Comparison of ENCODE assay signal across 1 cellular context in the genomic region with DNA sequence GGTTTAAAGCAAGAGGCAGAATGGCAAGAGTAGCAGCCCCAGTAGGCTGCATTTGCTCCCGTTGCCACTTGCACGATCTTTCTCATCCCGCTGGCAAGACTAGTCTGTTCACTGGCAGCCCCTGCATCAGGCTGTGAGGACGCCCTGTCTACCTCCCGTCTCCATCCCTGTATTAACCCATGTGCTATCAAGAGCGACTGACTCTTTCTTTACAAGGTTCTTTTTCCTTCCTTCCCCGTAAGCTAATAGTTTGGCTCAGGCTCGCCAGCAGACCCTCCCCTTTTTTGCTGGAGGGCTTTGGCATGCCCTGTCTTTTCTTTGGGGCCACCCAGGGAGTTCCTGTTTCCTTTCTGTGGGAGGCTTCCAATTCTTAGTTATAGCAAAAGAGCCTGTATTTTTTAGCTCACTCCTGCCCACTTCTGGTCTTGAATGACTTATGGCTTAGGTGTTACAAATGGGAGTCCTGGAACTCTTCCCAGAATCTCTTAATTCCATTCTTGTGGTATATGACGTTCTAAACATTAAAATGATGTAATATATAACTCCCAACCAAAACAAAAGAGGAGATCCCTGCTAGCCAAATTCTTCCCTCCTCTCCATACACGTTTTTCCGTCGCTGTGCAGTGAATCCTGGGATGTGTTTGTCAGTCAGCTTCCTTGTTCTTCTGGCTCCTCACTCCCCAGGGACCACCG.
TF ChIP-seq lines count a peak whose summit lies in the region.

No MANE protein-coding gene starts in this region.

TF ChIP-seq in HEK293, 187 proteins besides CTCF, POLR2A, EP300 and RAD21 (continued from another document and continues in another):
- TF ChIP-seq, protein P1, sequence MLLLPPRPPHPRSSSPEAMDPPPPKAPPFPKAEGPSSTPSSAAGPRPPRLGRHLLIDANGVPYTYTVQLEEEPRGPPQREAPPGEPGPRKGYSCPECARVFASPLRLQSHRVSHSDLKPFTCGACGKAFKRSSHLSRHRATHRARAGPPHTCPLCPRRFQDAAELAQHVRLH (tag by site-specific recombination; IDR thresholded peaks at IDR 0.05), result no peak
- TF ChIP-seq, protein P2, sequence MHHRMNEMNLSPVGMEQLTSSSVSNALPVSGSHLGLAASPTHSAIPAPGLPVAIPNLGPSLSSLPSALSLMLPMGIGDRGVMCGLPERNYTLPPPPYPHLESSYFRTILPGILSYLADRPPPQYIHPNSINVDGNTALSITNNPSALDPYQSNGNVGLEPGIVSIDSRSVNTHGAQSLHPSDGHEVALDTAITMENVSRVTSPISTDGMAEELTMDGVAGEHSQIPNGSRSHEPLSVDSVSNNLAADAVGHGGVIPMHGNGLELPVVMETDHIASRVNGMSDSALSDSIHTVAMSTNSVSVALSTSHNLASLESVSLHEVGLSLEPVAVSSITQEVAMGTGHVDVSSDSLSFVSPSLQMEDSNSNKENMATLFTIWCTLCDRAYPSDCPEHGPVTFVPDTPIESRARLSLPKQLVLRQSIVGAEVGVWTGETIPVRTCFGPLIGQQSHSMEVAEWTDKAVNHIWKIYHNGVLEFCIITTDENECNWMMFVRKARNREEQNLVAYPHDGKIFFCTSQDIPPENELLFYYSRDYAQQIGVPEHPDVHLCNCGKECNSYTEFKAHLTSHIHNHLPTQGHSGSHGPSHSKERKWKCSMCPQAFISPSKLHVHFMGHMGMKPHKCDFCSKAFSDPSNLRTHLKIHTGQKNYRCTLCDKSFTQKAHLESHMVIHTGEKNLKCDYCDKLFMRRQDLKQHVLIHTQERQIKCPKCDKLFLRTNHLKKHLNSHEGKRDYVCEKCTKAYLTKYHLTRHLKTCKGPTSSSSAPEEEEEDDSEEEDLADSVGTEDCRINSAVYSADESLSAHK (tag by site-specific recombination; IDR thresholded peaks at IDR 0.05), result no peak
- TF ChIP-seq ZNF544 (tag by site-specific recombination; IDR thresholded peaks at IDR 0.05), result no peak
- TF ChIP-seq ZNF670 (tag by site-specific recombination; IDR thresholded peaks at IDR 0.05; ENCODE audit: low read depth), result no peak
- TF ChIP-seq ZNF302 (tag by site-specific recombination; IDR thresholded peaks at IDR 0.05; ENCODE audit: low read depth), result no peak
- no peak for TF ChIP-seq ZNF747 (tag by site-specific recombination; IDR thresholded peaks at IDR 0.05)
- TF ChIP-seq ZNF214 (tag by site-specific recombination; IDR thresholded peaks at IDR 0.05; ENCODE audit: borderline replicate concordance), result no peak
- no peak for TF ChIP-seq ZNF221 (tag by site-specific recombination; IDR thresholded peaks at IDR 0.05; ENCODE audit: borderline replicate concordance)
- TF ChIP-seq SP3 (tag by site-specific recombination; IDR thresholded peaks at IDR 0.05), result no peak
- no peak for TF ChIP-seq ZNF10 (tag by site-specific recombination; IDR thresholded peaks at IDR 0.05)
- TF ChIP-seq ZSCAN23 (tag by site-specific recombination; IDR thresholded peaks at IDR 0.05), result no peak
- TF ChIP-seq ZNF776 (tag by site-specific recombination; IDR thresholded peaks at IDR 0.05; ENCODE audit: borderline replicate concordance), result no peak
- TF ChIP-seq SALL2 (tag by site-specific recombination; IDR thresholded peaks at IDR 0.05; ENCODE audit: borderline replicate concordance), result no peak
- no peak for TF ChIP-seq MEIS1 (CRISPR knock-in tag; IDR thresholded peaks at IDR 0.05; ENCODE audit: borderline replicate concordance)
- TF ChIP-seq GLIS2 (tag by site-specific recombination; IDR thresholded peaks at IDR 0.05), result no peak
- no peak for TF ChIP-seq ZNF571 (tag by site-specific recombination; IDR thresholded peaks at IDR 0.05)
- TF ChIP-seq ZNF777 (tag by site-specific recombination; IDR thresholded peaks at IDR 0.05; ENCODE audit: borderline replicate concordance), result no peak
- no peak for TF ChIP-seq ZNF792 (tag by site-specific recombination; IDR thresholded peaks at IDR 0.05)
- TF ChIP-seq, protein P3, sequence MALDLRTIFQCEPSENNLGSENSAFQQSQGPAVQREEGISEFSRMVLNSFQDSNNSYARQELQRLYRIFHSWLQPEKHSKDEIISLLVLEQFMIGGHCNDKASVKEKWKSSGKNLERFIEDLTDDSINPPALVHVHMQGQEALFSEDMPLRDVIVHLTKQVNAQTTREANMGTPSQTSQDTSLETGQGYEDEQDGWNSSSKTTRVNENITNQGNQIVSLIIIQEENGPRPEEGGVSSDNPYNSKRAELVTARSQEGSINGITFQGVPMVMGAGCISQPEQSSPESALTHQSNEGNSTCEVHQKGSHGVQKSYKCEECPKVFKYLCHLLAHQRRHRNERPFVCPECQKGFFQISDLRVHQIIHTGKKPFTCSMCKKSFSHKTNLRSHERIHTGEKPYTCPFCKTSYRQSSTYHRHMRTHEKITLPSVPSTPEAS (tag by site-specific recombination; IDR thresholded peaks at IDR 0.05), result no peak
- no peak for TF ChIP-seq GLI2 (tag by site-specific recombination; IDR thresholded peaks at IDR 0.05; ENCODE audit: borderline replicate concordance, low read depth)
- TF ChIP-seq, protein P4, sequence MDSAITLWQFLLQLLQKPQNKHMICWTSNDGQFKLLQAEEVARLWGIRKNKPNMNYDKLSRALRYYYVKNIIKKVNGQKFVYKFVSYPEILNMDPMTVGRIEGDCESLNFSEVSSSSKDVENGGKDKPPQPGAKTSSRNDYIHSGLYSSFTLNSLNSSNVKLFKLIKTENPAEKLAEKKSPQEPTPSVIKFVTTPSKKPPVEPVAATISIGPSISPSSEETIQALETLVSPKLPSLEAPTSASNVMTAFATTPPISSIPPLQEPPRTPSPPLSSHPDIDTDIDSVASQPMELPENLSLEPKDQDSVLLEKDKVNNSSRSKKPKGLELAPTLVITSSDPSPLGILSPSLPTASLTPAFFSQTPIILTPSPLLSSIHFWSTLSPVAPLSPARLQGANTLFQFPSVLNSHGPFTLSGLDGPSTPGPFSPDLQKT (IDR thresholded peaks at IDR 0.05; ENCODE audit: borderline replicate concordance, low read depth, low read length), result no peak
- TF ChIP-seq, protein P5, sequence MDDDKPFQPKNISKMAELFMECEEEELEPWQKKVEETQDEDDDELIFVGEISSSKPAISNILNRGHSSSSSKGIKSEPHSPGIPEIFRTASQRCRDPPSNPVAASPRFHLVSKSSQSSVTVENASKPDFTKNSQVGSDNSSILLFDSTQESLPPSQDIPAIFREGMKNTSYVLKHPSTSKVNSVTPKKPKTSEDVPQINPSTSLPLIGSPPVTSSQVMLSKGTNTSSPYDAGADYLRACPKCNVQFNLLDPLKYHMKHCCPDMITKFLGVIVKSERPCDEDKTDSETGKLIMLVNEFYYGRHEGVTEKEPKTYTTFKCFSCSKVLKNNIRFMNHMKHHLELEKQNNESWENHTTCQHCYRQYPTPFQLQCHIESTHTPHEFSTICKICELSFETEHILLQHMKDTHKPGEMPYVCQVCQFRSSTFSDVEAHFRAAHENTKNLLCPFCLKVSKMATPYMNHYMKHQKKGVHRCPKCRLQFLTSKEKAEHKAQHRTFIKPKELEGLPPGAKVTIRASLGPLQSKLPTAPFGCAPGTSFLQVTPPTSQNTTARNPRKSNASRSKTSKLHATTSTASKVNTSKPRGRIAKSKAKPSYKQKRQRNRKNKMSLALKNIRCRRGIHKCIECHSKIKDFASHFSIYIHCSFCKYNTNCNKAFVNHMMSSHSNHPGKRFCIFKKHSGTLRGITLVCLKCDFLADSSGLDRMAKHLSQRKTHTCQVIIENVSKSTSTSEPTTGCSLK (tag by site-specific recombination; IDR thresholded peaks at IDR 0.05), result no peak
- no peak for TF ChIP-seq ZNF623 (tag by site-specific recombination; IDR thresholded peaks at IDR 0.05)
- no peak for TF ChIP-seq ZNF677 (tag by site-specific recombination; IDR thresholded peaks at IDR 0.05)
- TF ChIP-seq ZIC2 (tag by site-specific recombination; IDR thresholded peaks at IDR 0.05), result no peak
- TF ChIP-seq ZNF274 (IDR thresholded peaks at IDR 0.05; ENCODE audit: low read length), result no peak
- TF ChIP-seq ZNF274 (tag by site-specific recombination; IDR thresholded peaks at IDR 0.05; ENCODE audit: borderline replicate concordance), result no peak
- TF ChIP-seq ZNF626 (tag by site-specific recombination; IDR thresholded peaks at IDR 0.05), result no peak
- 0 out of 2 replicates have a peak, but pooled peaks have one; percentile 31 for TF ChIP-seq KLF8 (tag by site-specific recombination; IDR thresholded peaks at IDR 0.05)
- TF ChIP-seq, protein P6, sequence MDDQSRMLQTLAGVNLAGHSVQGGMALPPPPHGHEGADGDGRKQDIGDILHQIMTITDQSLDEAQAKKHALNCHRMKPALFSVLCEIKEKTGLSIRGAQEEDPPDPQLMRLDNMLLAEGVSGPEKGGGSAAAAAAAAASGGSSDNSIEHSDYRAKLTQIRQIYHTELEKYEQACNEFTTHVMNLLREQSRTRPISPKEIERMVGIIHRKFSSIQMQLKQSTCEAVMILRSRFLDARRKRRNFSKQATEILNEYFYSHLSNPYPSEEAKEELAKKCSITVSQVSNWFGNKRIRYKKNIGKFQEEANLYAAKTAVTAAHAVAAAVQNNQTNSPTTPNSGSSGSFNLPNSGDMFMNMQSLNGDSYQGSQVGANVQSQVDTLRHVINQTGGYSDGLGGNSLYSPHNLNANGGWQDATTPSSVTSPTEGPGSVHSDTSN (CRISPR knock-in tag; IDR thresholded peaks at IDR 0.05), result no peak
- TF ChIP-seq ZNF37A (tag by site-specific recombination; IDR thresholded peaks at IDR 0.05), result no peak
- no peak for TF ChIP-seq HOXA7 (CRISPR knock-in tag; IDR thresholded peaks at IDR 0.05; ENCODE audit: borderline replicate concordance)
- TF ChIP-seq ZNF354C (tag by site-specific recombination; IDR thresholded peaks at IDR 0.05; ENCODE audit: borderline replicate concordance, low read depth), result no peak
- TF ChIP-seq SP7 (tag by site-specific recombination; IDR thresholded peaks at IDR 0.05), result peak; percentile 53; the same call in 1 of the 2 replicates
- TF ChIP-seq, protein P7, sequence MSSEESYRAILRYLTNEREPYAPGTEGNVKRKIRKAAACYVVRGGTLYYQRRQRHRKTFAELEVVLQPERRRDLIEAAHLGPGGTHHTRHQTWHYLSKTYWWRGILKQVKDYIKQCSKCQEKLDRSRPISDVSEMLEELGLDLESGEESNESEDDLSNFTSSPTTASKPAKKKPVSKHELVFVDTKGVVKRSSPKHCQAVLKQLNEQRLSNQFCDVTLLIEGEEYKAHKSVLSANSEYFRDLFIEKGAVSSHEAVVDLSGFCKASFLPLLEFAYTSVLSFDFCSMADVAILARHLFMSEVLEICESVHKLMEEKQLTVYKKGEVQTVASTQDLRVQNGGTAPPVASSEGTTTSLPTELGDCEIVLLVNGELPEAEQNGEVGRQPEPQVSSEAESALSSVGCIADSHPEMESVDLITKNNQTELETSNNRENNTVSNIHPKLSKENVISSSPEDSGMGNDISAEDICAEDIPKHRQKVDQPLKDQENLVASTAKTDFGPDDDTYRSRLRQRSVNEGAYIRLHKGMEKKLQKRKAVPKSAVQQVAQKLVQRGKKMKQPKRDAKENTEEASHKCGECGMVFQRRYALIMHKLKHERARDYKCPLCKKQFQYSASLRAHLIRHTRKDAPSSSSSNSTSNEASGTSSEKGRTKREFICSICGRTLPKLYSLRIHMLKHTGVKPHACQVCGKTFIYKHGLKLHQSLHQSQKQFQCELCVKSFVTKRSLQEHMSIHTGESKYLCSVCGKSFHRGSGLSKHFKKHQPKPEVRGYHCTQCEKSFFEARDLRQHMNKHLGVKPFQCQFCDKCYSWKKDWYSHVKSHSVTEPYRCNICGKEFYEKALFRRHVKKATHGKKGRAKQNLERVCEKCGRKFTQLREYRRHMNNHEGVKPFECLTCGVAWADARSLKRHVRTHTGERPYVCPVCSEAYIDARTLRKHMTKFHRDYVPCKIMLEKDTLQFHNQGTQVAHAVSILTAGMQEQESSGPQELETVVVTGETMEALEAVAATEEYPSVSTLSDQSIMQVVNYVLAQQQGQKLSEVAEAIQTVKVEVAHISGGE (tag by site-specific recombination; conservative IDR thresholded peaks at IDR 0.05; ENCODE audit: low read depth), result no peak
- TF ChIP-seq ZNF768 (tag by site-specific recombination; IDR thresholded peaks at IDR 0.05), result no peak
- peak; percentile 53 for TF ChIP-seq ZNF335 (tag by site-specific recombination; conservative IDR thresholded peaks at IDR 0.05)
- TF ChIP-seq, protein P8, sequence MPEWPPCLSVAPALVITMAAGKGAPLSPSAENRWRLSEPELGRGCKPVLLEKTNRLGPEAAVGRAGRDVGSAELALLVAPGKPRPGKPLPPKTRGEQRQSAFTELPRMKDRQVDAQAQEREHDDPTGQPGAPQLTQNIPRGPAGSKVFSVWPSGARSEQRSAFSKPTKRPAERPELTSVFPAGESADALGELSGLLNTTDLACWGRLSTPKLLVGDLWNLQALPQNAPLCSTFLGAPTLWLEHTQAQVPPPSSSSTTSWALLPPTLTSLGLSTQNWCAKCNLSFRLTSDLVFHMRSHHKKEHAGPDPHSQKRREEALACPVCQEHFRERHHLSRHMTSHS (tag by site-specific recombination; IDR thresholded peaks at IDR 0.05), result no peak
- no peak for TF ChIP-seq ZNF548 (tag by site-specific recombination; IDR thresholded peaks at IDR 0.05)
- no peak for TF ChIP-seq YY2 (tag by site-specific recombination; IDR thresholded peaks at IDR 0.05)
- TF ChIP-seq, protein P9, sequence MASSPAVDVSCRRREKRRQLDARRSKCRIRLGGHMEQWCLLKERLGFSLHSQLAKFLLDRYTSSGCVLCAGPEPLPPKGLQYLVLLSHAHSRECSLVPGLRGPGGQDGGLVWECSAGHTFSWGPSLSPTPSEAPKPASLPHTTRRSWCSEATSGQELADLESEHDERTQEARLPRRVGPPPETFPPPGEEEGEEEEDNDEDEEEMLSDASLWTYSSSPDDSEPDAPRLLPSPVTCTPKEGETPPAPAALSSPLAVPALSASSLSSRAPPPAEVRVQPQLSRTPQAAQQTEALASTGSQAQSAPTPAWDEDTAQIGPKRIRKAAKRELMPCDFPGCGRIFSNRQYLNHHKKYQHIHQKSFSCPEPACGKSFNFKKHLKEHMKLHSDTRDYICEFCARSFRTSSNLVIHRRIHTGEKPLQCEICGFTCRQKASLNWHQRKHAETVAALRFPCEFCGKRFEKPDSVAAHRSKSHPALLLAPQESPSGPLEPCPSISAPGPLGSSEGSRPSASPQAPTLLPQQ (tag by site-specific recombination; IDR thresholded peaks at IDR 0.05), result 0 out of 2 replicates have a peak, but pooled peaks have one; percentile 13
- TF ChIP-seq ZNF426 (tag by site-specific recombination; IDR thresholded peaks at IDR 0.05), result no peak
- TF ChIP-seq ZSCAN30 (tag by site-specific recombination; IDR thresholded peaks at IDR 0.05), result no peak
- no peak for TF ChIP-seq GLI4 (tag by site-specific recombination; IDR thresholded peaks at IDR 0.05)
- TF ChIP-seq ZNF311 (tag by site-specific recombination; IDR thresholded peaks at IDR 0.05; ENCODE audit: borderline replicate concordance), result no peak
- TF ChIP-seq ZNF19 (tag by site-specific recombination; IDR thresholded peaks at IDR 0.05; ENCODE audit: low read depth), result no peak
- TF ChIP-seq ZNF292 (tag by site-specific recombination; IDR thresholded peaks at IDR 0.05; ENCODE audit: borderline replicate concordance, low read depth), result no peak
- TF ChIP-seq, protein P10, sequence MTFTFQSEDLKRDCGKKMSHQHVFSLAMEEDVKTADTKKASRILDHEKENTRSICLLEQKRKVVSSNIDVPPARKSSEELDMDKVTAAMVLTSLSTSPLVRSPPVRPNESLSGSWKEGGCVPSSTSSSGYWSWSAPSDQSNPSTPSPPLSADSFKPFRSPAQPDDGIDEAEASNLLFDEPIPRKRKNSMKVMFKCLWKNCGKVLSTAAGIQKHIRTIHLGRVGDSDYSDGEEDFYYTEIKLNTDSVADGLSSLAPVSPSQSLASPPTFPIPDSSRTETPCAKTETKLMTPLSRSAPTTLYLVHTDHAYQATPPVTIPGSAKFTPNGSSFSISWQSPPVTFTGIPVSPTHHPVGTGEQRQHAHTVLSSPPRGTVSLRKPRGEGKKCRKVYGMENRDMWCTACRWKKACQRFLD (tag by site-specific recombination; IDR thresholded peaks at IDR 0.05), result no peak
- peak; percentile 38; the same call in 1 of the 2 replicates for TF ChIP-seq SP2 (tag by site-specific recombination; IDR thresholded peaks at IDR 0.05)
- no peak for TF ChIP-seq ZNF174 (tag by site-specific recombination; IDR thresholded peaks at IDR 0.05)
- TF ChIP-seq ZNF239 (tag by site-specific recombination; IDR thresholded peaks at IDR 0.05), result no peak
